Comparison of ENCODE assay signal across 8 cellular contexts in genomic region chr11:111936045-111936400, GRCh38. TPM values are rescaled to one million over a fixed set of nuclear protein-coding genes. Genes with fewer than 3 reads are reported as not detected.
A peak's percentile ranks its signal among the peaks of the same experiment; 100 is the strongest.
DNase-seq lines count a peak whose midpoint lies in the region; ATAC-seq and TF ChIP-seq lines count a peak whose summit lies in the region.

No MANE protein-coding gene starts in this region.

- intact Hi-C loops in left cardiac atrium (cut with DNase I) (loop anchor here (5.0 to 10.0 kb wide), 2 partner anchors 41 to 61 kb away; partner anchors contain the start of genes ALG9 (in 1 of the 2), CFAP68 (in 1 of the 2) and FDXACB1 (in 1 of the 2)), adrenal gland (cut with DNase I) (loop anchor here in 1 of 2 donors (5.0 kb wide), 1 partner anchor 41 kb away; no protein-coding TSS in a partner anchor), CD14-positive monocyte (cut with micrococcal nuclease) (loop anchor here in 1 of 2 donors (10.0 kb wide), 2 partner anchors 89 to 219 kb away; partner anchors contain the start of gene DLAT)

- H3K4me1 Mint-ChIP-seq in CD14-positive monocyte, result peaks cover 55% of the 10 kb centered on the region

- no peaks in the 10 kb centered on the region for H3K9me3 Mint-ChIP-seq in CD14-positive monocyte

- DNase-seq in cardiac muscle cell (ENCODE audit: low read depth in 1 of 2, low spot score in 1 of 2) (no peak), left cardiac atrium (no peak), adrenal gland (peak in 1 of 7 donors; percentile 26), upper lobe of left lung (no peak), CD14-positive monocyte (ENCODE audit: low spot score) (no peak), putamen (ENCODE audit: low spot score) (no peak)

- no peaks in the 10 kb centered on the region for H3K27me3 ChIP-seq in cardiac muscle cell
- H3K27me3 ChIP-seq in adrenal gland, result no peaks in the 10 kb centered on the region
- no peaks in the 10 kb centered on the region for H3K27me3 ChIP-seq in mucosa of rectum (ENCODE audit: control insufficient read depth in 2 of 2, insufficient read depth in 2 of 2, low read length in 2 of 2)
- no peaks in the 10 kb centered on the region for H3K27me3 ChIP-seq in upper lobe of left lung

- no peak overlapping the region for H3K4me3 Mint-ChIP-seq in CD14-positive monocyte

- H3K27me3 Mint-ChIP-seq in CD14-positive monocyte (ENCODE audit: low read depth in 3 of 3), result peaks cover 0 to 3% (median 2%) of the 10 kb centered on the region in 3 donors

- H3K4me1 ChIP-seq in cardiac muscle cell (ENCODE audit: low read depth), result peaks cover 40% of the 10 kb centered on the region
- H3K4me1 ChIP-seq in adrenal gland (replicated peaks in 1 of 2), result peaks cover 47 to 59% of the 10 kb centered on the region in 2 donors
- H3K4me1 ChIP-seq in mucosa of rectum (ENCODE audit: control insufficient read depth in 2 of 2, insufficient read depth in 2 of 2, low read length in 2 of 2), result peaks cover 2 to 15% of the 10 kb centered on the region in 2 donors
- H3K4me1 ChIP-seq in upper lobe of left lung, result peaks cover 12 to 35% (median 30%) of the 10 kb centered on the region in 4 donors

- no peak overlapping the region for H3K9ac ChIP-seq in mucosa of rectum (ENCODE audit: low read depth in 1 of 2, low read length in 2 of 2)

- ATAC-seq in left cardiac atrium (no peak), upper lobe of left lung (ENCODE audit: low FRiP score in 2 of 2) (no peak), GM21576 (IDR thresholded peaks at IDR 0.05; ENCODE audit: unreplicated experiment) (no peak)

- no peak for TF ChIP-seq POLR2A in adrenal gland (IDR thresholded peaks at IDR 0.05)
- TF ChIP-seq POLR2A in upper lobe of left lung (IDR thresholded peaks at IDR 0.05), result no peak

- peak overlapping the region; percentile 47 for H3K4me3 ChIP-seq in cardiac muscle cell
- peak overlapping the region in 2 of 4 donors; percentile 71 to 78 for H3K4me3 ChIP-seq in adrenal gland
- peak overlapping the region in 1 of 2 donors; percentile 79 for H3K4me3 ChIP-seq in mucosa of rectum (ENCODE audit: low read length in 2 of 2)
- peak overlapping the region in 1 of 4 donors; percentile 81 for H3K4me3 ChIP-seq in upper lobe of left lung

- WGBS in adrenal gland, 4 donors, result 26 to 32% (median 29%) methylated on average over 3 of the region's 3 CpGs
- WGBS in upper lobe of left lung, 2 donors, result 59% methylated on average over 3 of the region's 3 CpGs

- peaks cover 0 to 2% of the 10 kb centered on the region in 2 donors for H3K36me3 Mint-ChIP-seq in CD14-positive monocyte

- TF ChIP-seq CTCF in cardiac muscle cell (IDR thresholded peaks at IDR 0.05; ENCODE audit: low read depth, low read length), result no peak
- no peak for TF ChIP-seq CTCF in adrenal gland (IDR thresholded peaks at IDR 0.05)
- no peak for TF ChIP-seq CTCF in upper lobe of left lung (IDR thresholded peaks at IDR 0.05)
- TF ChIP-seq CTCF in CD14-positive monocyte (IDR thresholded peaks at IDR 0.05), result no peak

- H3K36me3 ChIP-seq in cardiac muscle cell, result no peaks in the 10 kb centered on the region
- H3K36me3 ChIP-seq in adrenal gland (replicated peaks in 1 of 2), result no peaks in the 10 kb centered on the region
- no peaks in the 10 kb centered on the region for H3K36me3 ChIP-seq in mucosa of rectum (ENCODE audit: control insufficient read depth in 2 of 2, insufficient read depth in 2 of 2, low read length in 2 of 2)
- no peaks in the 10 kb centered on the region for H3K36me3 ChIP-seq in upper lobe of left lung

- no peak for TF ChIP-seq EP300 in upper lobe of left lung (IDR thresholded peaks at IDR 0.05)

- peak overlapping the region in 1 of 7 donors; percentile 60 for H3K27ac Mint-ChIP-seq in CD14-positive monocyte

- H3K27ac ChIP-seq in cardiac muscle cell (peak overlapping the region; percentile 55), adrenal gland (peak overlapping the region; percentile 73 to 91 (median 88)), mucosa of rectum (ENCODE audit: low read depth in 2 of 2, low read length in 2 of 2) (peak overlapping the region; percentile 10 to 52), upper lobe of left lung (peak overlapping the region; percentile 16 to 64 (median 42))

- H3K9me3 ChIP-seq in cardiac muscle cell (ENCODE audit: low read depth) (no peaks in the 10 kb centered on the region), adrenal gland (replicated peaks in 1 of 3) (no peaks in the 10 kb centered on the region), mucosa of rectum (ENCODE audit: control insufficient read depth in 2 of 2, low read length in 2 of 2) (no peaks in the 10 kb centered on the region), upper lobe of left lung (no peaks in the 10 kb centered on the region)

RNA-seq across cellular contexts. Expression of gene DIXDC1, which starts 1.1 kb away (rescaled TPM):
- total RNA-seq in cardiac muscle cell (40.7 and 42.6 TPM in 2 replicates), left cardiac atrium (10 to 100 TPM; 19.5 to 28.1 TPM), adrenal gland (10 to 100 TPM; 14.8 to 56.0 (median 46.9) TPM), upper lobe of left lung (10 to 100 TPM; 10.9 to 55.5 (median 15.7) TPM)
- polyA plus RNA-seq in cardiac muscle cell (26.5 and 35.0 TPM in 2 replicates), adrenal gland (10 to 100 TPM in 2 of 3 donors, 1 to 10 TPM in 1; 7.9 to 30.1 (median 11.5) TPM), CD14-positive monocyte (under 1 TPM in 1 of 2 donors, not detected in 1; 0.17 TPM)

RNA-seq across cellular contexts. Expression of gene C11orf52, which starts 17.3 kb away (rescaled TPM):
- 5.5 and 7.4 TPM in 2 replicates for total RNA-seq in cardiac muscle cell
- polyA plus RNA-seq in cardiac muscle cell, result 7.6 and 8.5 TPM in 2 replicates
- 1 to 10 TPM; 1.6 to 3.3 TPM for total RNA-seq in left cardiac atrium
- total RNA-seq in adrenal gland, result 1 to 10 TPM in 4 of 8 donors, under 1 TPM in 2, not detected in 2; 0.53 to 4.2 (median 2.4) TPM
- polyA plus RNA-seq in adrenal gland, result 1 to 10 TPM in 2 of 3 donors, under 1 TPM in 1; 0.68 to 1.9 (median 1.7) TPM
- total RNA-seq in upper lobe of left lung, result 10 to 100 TPM in 4 of 6 donors, 1 to 10 TPM in 2; 7.1 to 26.7 (median 11.3) TPM
- not detected for polyA plus RNA-seq in CD14-positive monocyte

RNA-seq across cellular contexts. Expression of gene HSPB2, which starts 23.5 kb away (rescaled TPM):
- 0.36 and 0.74 TPM in 2 replicates for total RNA-seq in cardiac muscle cell
- polyA plus RNA-seq in cardiac muscle cell, result 6.6 and 9.2 TPM in 2 replicates
- 10 to 100 TPM; 37.3 to 49.6 TPM for total RNA-seq in left cardiac atrium
- total RNA-seq in adrenal gland, result 1 to 10 TPM in 4 of 8 donors, under 1 TPM in 2, not detected in 2; 0.60 to 2.3 (median 1.3) TPM
- polyA plus RNA-seq in adrenal gland, result 1 to 10 TPM in 2 of 3 donors, under 1 TPM in 1; 0.51 to 6.1 (median 3.9) TPM
- 1 to 10 TPM in 3 of 6 donors, under 1 TPM in 1, not detected in 2; 0.61 to 6.5 (median 1.9) TPM for total RNA-seq in upper lobe of left lung
- not detected for polyA plus RNA-seq in CD14-positive monocyte

RNA-seq across cellular contexts. Expression of gene CRYAB, which starts 24.5 kb away (rescaled TPM):
- 15.3 and 48.6 TPM in 2 replicates for total RNA-seq in cardiac muscle cell
- polyA plus RNA-seq in cardiac muscle cell, result 31.3 and 91.8 TPM in 2 replicates
- total RNA-seq in left cardiac atrium, result 1,000 to 10,000 TPM; 4,044 to 4,265 TPM
- 10 to 100 TPM; 38.2 to 87.7 (median 56.3) TPM for total RNA-seq in adrenal gland
- 100 to 1,000 TPM in 1 of 3 donors, 10 to 100 TPM in 2; 77.8 to 108 (median 99.0) TPM for polyA plus RNA-seq in adrenal gland
- total RNA-seq in upper lobe of left lung, result 10 to 100 TPM; 21.0 to 79.7 (median 30.2) TPM
- polyA plus RNA-seq in CD14-positive monocyte, result not detected

RNA-seq across cellular contexts. Expression of gene CFAP68, which starts 56.7 kb away (rescaled TPM):
- 24.5 and 33.0 TPM in 2 replicates for total RNA-seq in cardiac muscle cell
- 49.6 and 50.2 TPM in 2 replicates for polyA plus RNA-seq in cardiac muscle cell
- total RNA-seq in left cardiac atrium, result 10 to 100 TPM; 17.1 to 22.2 TPM
- 10 to 100 TPM; 26.6 to 60.7 (median 38.9) TPM for total RNA-seq in adrenal gland
- polyA plus RNA-seq in adrenal gland, result 10 to 100 TPM; 46.5 to 80.4 (median 59.6) TPM
- 10 to 100 TPM in 5 of 6 donors, 1 to 10 TPM in 1; 2.1 to 29.4 (median 19.5) TPM for total RNA-seq in upper lobe of left lung
- polyA plus RNA-seq in CD14-positive monocyte, result 1 to 10 TPM; 5.0 to 5.3 TPM

Comparison
In these comparisons a context has a peak if more than half of its experiments do, and no peak if none do; other contexts are left out.
1. RNA of gene HSPB2, which starts 23.5 kb away (total RNA-seq): 37.3 to 49.6 TPM in left cardiac atrium; 0.61 to 6.5 TPM in upper lobe of left lung, 0.60 to 2.3 TPM in adrenal gland and 0.36 to 0.74 TPM in cardiac muscle cell; every median in the first group is over 4 times any median in the second.
2. H3K27ac ChIP-seq: peak in every context shown above with its lines; median percentile 88 in adrenal gland; 55 in cardiac muscle cell; 42 in upper lobe of left lung; 31 in mucosa of rectum.